In the genomic region with DNA sequence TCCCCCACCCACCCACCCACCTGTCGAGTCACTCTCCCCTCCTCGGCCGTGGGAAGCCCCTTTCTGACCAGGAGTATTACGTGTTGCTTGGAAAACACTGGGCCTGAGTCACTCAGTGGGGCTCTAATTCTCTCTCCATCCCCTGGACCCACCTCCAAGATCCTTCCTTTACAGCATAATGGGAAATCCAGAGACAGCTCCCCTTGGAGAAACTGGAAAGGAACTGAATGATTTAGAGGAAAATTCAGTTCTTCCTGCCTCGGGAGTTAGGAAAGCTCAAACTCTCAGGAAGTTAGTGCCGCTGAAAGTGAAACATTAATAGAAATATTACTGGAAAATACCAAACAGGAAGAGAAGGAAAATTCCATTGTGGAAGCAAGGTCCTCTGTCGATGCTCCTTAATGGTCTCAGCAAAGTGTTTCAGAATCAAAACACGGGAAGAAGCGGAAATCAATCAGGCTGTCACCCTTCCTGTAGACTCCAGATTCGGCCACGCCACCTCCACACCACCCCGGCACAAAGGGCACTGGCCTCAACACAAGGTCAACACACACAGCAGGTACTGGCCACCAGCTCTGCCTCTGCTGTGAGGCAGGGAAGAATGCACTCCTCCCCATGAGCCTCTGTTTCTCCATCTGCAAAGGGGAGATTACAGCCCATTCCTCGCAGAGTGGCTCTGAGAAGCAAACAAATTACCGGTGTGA, we compare ENCODE assay signal across 12 cellular contexts. TPM values are rescaled to one million over a fixed set of nuclear protein-coding genes. Genes with fewer than 3 reads are reported as not detected.
DNase-seq lines count a peak whose midpoint lies in the region; ATAC-seq and TF ChIP-seq lines count a peak whose summit lies in the region.
"Had no signal": no experiment of that assay in that cellular context is flagged by ENCODE, and none has a peak within 500 bp of the region (broad histone marks: within the 10 kb centered on the region; RNA-seq: fewer than 3 reads in every experiment).

No MANE protein-coding gene starts in this region.

- POLR2A ChIA-PET in AG04450 (lab: Yijun Ruan, JAX), result no interaction called here

- no peak for DNase-seq in AG04450 (ENCODE audit: low read depth, low spot score)
- no peak for DNase-seq in body of pancreas
- no peak for DNase-seq in hepatocyte (ENCODE audit: low spot score)
- no peak for DNase-seq in psoas muscle
- DNase-seq in stimulated activated CD4-positive, alpha-beta T cell treated with anti-CD3 and anti-CD28 coated beads, Interleukin-15, amount 100 ng/mL, for 24 hours, result no peak
- no peak for DNase-seq in cerebellar nuclear complex (lab: John Stamatoyannopoulos, UW)
- DNase-seq in SKM-1 (lab: John Stamatoyannopoulos, UW; ENCODE audit: unreplicated experiment), result no peak
- DNase-seq: activated CD8-positive, alpha-beta memory T cell treated with anti-CD3 and anti-CD28 coated beads, Interleukin-2, amount 50 U/mL, for 48 hours; activated naive CD8-positive, alpha-beta T cell treated with anti-CD3 and anti-CD28 coated beads for 36 hours; COR-L47; stimulated activated naive CD8-positive, alpha-beta T cell treated with anti-CD3 and anti-CD28 coated beads, Interleukin-15, amount 100 ng/mL, for 72 hours had no signal

- no peak overlapping the region for H2AFZ ChIP-seq in hepatocyte

- no peak for TF ChIP-seq POLR2A in body of pancreas (IDR thresholded peaks at IDR 0.05)

- peak overlapping the region; percentile 39 for H3K27ac ChIP-seq in AG04450 (ENCODE audit: low read depth, low read length)
- H3K27ac ChIP-seq in body of pancreas, result peak overlapping the region; percentile 63 to 82 (median 72)
- peak overlapping the region; percentile 31 for H3K27ac ChIP-seq in hepatocyte
- peak overlapping the region; percentile 53 for H3K27ac ChIP-seq in psoas muscle

- WGBS in body of pancreas, 2 donors, result 48 to 55% methylated on average over 13 to 14 of the region's 14 CpGs
- WGBS in hepatocyte (ENCODE audit: low lambda C conversion rate, missing lambda C conversion rate), result 82% methylated on average over 14 of the region's 14 CpGs
- 66 to 78% (median 73%) methylated on average over 14 of the region's 14 CpGs for WGBS in psoas muscle, 3 donors

- no peaks in the 10 kb centered on the region for H3K9me2 ChIP-seq in hepatocyte (replicated peaks; ENCODE audit: insufficient read depth)

- H3K4me2 ChIP-seq in hepatocyte, result no peak overlapping the region

- H3K4me1 ChIP-seq in body of pancreas (peaks cover 78% of the 10 kb centered on the region), hepatocyte (ENCODE audit: insufficient read depth) (peaks cover 50% of the 10 kb centered on the region), psoas muscle (peaks cover 54% of the 10 kb centered on the region)

- no peak for TF ChIP-seq CTCF in AG04450 (IDR thresholded peaks at IDR 0.05; ENCODE audit: low read depth, low read length)
- TF ChIP-seq CTCF in body of pancreas (IDR thresholded peaks at IDR 0.05), result no peak
- TF ChIP-seq CTCF in hepatocyte (IDR thresholded peaks at IDR 0.05; ENCODE audit: poor library complexity), result no peak
- no peak for TF ChIP-seq CTCF in psoas muscle (IDR thresholded peaks at IDR 0.05)

- intact Hi-C loops in body of pancreas (cut with DNase I), result no loop called here
- intact Hi-C loops in psoas muscle (cut with DNase I), result no loop called here

- peak; percentile 41 for ATAC-seq in body of pancreas
- peak in 2 of 4 donors; percentile 30 for ATAC-seq in psoas muscle
- no peak for ATAC-seq in HG02938 (IDR thresholded peaks at IDR 0.05; ENCODE audit: unreplicated experiment)
- ATAC-seq: stimulated activated naive CD8-positive, alpha-beta T cell treated with anti-CD3 and anti-CD28 coated beads, Interleukin-15, amount 100 ng/mL, for 72 hours had no signal

- H3K36me3 ChIP-seq in body of pancreas (replicated peaks in 1 of 2; ENCODE audit: insufficient read depth in 1 of 2, low read depth in 2 of 2), result no peaks in the 10 kb centered on the region
- H3K36me3 ChIP-seq in hepatocyte (replicated peaks; ENCODE audit: insufficient read depth, low read depth), result no peaks in the 10 kb centered on the region
- no peaks in the 10 kb centered on the region for H3K36me3 ChIP-seq in psoas muscle (ENCODE audit: insufficient read depth in 1 of 2, low read depth in 1 of 2)

- H3K4me3 ChIP-seq in AG04450 (ENCODE audit: low read depth, low read length), result no peak overlapping the region
- no peak overlapping the region for H3K4me3 ChIP-seq in body of pancreas
- H3K4me3 ChIP-seq in hepatocyte, result no peak overlapping the region
- no peak overlapping the region for H3K4me3 ChIP-seq in psoas muscle

- peaks cover 3% of the 10 kb centered on the region; the same call in 1 of the 2 replicates for H3K9me3 ChIP-seq in AG04450 (ENCODE audit: control insufficient read depth, insufficient read depth, low read length)
- H3K9me3 ChIP-seq in body of pancreas, result no peaks in the 10 kb centered on the region
- no peaks in the 10 kb centered on the region for H3K9me3 ChIP-seq in hepatocyte (ENCODE audit: low read depth)
- no peaks in the 10 kb centered on the region for H3K9me3 ChIP-seq in psoas muscle

- H3K79me2 ChIP-seq in hepatocyte, result peaks cover 100% of the 10 kb centered on the region

- H4K20me1 ChIP-seq in hepatocyte (ENCODE audit: insufficient read depth, poor library complexity, severe bottlenecking), result peaks cover 24% of the 10 kb centered on the region

- H3K27me3 ChIP-seq in AG04450 (ENCODE audit: control insufficient read depth, insufficient read depth, low read length), result no peaks in the 10 kb centered on the region
- H3K27me3 ChIP-seq in body of pancreas, result no peaks in the 10 kb centered on the region
- no peaks in the 10 kb centered on the region for H3K27me3 ChIP-seq in hepatocyte
- H3K27me3 ChIP-seq in psoas muscle (ENCODE audit: insufficient read depth in 3 of 3, low read length in 2 of 3), result no peaks in the 10 kb centered on the region

- CTCF ChIA-PET in AG04450 (lab: Charles Lee), result interaction anchor here (0.5 to 1.5 kb wide), 4 partner anchors 28 to 160 kb away, joined by 3 to 8 read pairs (median 3); no protein-coding TSS in a partner anchor

RNA-seq across cellular contexts. Expression of a gene that starts 9.6 kb away (rescaled TPM):
- 16.7 and 20.3 TPM in 2 replicates for polyA plus RNA-seq in AG04450 (2011; rRNA removed)
- polyA minus RNA-seq in AG04450 (2011; rRNA and poly(A)+ RNA removed), result 28.6 and 31.8 TPM in 2 replicates
- 10 to 100 TPM; 25.2 to 29.3 TPM for total RNA-seq in body of pancreas
- 15.5 and 20.8 TPM in 2 replicates for total RNA-seq in hepatocyte
- 36.1 and 48.3 TPM in 2 replicates for polyA plus RNA-seq in hepatocyte
- total RNA-seq in psoas muscle, result 10 to 100 TPM in 2 of 4 donors, 1 to 10 TPM in 2; 4.8 to 26.2 (median 12.4) TPM
- 10 to 100 TPM in 1 of 3 donors, 1 to 10 TPM in 2; 4.0 to 30.7 (median 5.1) TPM for polyA plus RNA-seq in psoas muscle
